1 cellular context compared by ENCODE assay signal in the genomic region with DNA sequence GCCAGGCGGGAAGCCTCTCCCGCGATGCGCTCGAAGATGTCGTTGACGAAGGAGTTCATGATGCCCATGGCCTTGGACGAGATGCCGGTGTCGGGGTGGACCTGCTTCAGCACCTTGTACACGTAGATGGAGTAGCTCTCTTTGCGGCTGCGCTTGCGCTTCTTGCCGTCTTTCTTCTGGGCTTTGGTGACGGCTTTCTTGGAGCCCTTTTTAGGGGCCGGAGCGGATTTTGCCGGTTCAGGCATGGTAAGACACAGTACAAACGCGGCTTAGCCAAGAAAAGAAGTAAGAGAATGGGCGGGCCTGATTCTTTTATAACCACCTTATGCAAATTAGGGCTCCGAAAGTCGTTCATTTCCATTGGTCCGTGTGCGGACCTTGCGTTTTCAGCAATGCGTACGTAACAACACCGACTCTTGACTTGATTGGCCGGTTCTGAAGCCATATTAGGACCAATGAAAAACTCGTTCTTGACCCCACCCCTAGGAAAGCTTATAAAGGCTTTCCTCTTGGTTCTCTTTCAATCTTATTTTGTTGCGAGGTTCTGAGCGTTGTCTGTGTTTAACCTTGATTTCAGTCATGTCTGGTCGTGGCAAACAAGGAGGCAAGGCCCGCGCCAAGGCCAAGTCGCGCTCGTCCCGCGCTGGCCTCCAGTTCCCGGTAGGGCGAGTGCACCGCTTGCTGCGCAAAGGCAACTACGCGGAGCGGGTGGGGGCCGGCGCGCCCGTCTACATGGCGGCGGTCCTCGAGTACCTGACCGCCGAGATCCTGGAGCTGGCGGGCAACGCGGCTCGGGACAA.
TF ChIP-seq lines count a peak whose summit lies in the region.

No MANE protein-coding gene starts in this region.

TF ChIP-seq in SK-N-SH, 30 proteins besides CTCF, POLR2A, EP300 and RAD21 (continued from another document):
- TF ChIP-seq MXI1 (IDR thresholded peaks at IDR 0.05; ENCODE audit: low read depth, low read length) (no peak), ELF1 (IDR thresholded peaks at IDR 0.05) (0 out of 2 replicates have a peak, but pooled peaks have one; percentile 5), RCOR1 (IDR thresholded peaks at IDR 0.05; ENCODE audit: low read length) (peak; percentile 25; the same call in 1 of the 2 replicates), JUND (IDR thresholded peaks at IDR 0.05) (peak; percentile 8; the same call in 1 of the 2 replicates), TAF1 (IDR thresholded peaks at IDR 0.05; ENCODE audit: borderline replicate concordance, low read depth, low read length) (peak; percentile 79; the same call in 1 of the 2 replicates), FOXJ3 (CRISPR knock-in tag; IDR thresholded peaks at IDR 0.05) (no peak), SIN3A (IDR thresholded peaks at IDR 0.05; ENCODE audit: borderline replicate concordance, low read depth, low read length) (peak; percentile 61), TCF12 (IDR thresholded peaks at IDR 0.05) (peak; percentile 17; the same call in 1 of the 2 replicates), POLR2AphosphoS5 (IDR thresholded peaks at IDR 0.05; ENCODE audit: low read depth, low read length) (peak; percentile 97), FOXM1 (IDR thresholded peaks at IDR 0.05; ENCODE audit: low read depth) (no peak), TEAD4 (IDR thresholded peaks at IDR 0.05; ENCODE audit: borderline replicate concordance, insufficient read depth) (peak; percentile 45; the same call in 1 of the 2 replicates)
- TF ChIP-seq, protein P1, sequence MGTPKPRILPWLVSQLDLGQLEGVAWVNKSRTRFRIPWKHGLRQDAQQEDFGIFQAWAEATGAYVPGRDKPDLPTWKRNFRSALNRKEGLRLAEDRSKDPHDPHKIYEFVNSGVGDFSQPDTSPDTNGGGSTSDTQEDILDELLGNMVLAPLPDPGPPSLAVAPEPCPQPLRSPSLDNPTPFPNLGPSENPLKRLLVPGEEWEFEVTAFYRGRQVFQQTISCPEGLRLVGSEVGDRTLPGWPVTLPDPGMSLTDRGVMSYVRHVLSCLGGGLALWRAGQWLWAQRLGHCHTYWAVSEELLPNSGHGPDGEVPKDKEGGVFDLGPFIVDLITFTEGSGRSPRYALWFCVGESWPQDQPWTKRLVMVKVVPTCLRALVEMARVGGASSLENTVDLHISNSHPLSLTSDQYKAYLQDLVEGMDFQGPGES (IDR thresholded peaks at IDR 0.05; ENCODE audit: low read depth, low read length): peak; percentile 63; the same call in 1 of the 2 replicates
- TF ChIP-seq, protein P2, sequence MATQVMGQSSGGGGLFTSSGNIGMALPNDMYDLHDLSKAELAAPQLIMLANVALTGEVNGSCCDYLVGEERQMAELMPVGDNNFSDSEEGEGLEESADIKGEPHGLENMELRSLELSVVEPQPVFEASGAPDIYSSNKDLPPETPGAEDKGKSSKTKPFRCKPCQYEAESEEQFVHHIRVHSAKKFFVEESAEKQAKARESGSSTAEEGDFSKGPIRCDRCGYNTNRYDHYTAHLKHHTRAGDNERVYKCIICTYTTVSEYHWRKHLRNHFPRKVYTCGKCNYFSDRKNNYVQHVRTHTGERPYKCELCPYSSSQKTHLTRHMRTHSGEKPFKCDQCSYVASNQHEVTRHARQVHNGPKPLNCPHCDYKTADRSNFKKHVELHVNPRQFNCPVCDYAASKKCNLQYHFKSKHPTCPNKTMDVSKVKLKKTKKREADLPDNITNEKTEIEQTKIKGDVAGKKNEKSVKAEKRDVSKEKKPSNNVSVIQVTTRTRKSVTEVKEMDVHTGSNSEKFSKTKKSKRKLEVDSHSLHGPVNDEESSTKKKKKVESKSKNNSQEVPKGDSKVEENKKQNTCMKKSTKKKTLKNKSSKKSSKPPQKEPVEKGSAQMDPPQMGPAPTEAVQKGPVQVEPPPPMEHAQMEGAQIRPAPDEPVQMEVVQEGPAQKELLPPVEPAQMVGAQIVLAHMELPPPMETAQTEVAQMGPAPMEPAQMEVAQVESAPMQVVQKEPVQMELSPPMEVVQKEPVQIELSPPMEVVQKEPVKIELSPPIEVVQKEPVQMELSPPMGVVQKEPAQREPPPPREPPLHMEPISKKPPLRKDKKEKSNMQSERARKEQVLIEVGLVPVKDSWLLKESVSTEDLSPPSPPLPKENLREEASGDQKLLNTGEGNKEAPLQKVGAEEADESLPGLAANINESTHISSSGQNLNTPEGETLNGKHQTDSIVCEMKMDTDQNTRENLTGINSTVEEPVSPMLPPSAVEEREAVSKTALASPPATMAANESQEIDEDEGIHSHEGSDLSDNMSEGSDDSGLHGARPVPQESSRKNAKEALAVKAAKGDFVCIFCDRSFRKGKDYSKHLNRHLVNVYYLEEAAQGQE (IDR thresholded peaks at IDR 0.05; ENCODE audit: low read depth, low read length): peak; percentile 57; the same call in 1 of the 2 replicates
- TF ChIP-seq, protein P3, sequence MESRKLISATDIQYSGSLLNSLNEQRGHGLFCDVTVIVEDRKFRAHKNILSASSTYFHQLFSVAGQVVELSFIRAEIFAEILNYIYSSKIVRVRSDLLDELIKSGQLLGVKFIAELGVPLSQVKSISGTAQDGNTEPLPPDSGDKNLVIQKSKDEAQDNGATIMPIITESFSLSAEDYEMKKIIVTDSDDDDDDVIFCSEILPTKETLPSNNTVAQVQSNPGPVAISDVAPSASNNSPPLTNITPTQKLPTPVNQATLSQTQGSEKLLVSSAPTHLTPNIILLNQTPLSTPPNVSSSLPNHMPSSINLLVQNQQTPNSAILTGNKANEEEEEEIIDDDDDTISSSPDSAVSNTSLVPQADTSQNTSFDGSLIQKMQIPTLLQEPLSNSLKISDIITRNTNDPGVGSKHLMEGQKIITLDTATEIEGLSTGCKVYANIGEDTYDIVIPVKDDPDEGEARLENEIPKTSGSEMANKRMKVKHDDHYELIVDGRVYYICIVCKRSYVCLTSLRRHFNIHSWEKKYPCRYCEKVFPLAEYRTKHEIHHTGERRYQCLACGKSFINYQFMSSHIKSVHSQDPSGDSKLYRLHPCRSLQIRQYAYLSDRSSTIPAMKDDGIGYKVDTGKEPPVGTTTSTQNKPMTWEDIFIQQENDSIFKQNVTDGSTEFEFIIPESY (IDR thresholded peaks at IDR 0.05; ENCODE audit: borderline replicate concordance, low read depth): peak; percentile 89
- TF ChIP-seq, protein P4, sequence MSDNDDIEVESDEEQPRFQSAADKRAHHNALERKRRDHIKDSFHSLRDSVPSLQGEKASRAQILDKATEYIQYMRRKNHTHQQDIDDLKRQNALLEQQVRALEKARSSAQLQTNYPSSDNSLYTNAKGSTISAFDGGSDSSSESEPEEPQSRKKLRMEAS (IDR thresholded peaks at IDR 0.05; ENCODE audit: low read depth): no peak; the same call in 1 of the 2 replicates
